In the genomic region with DNA sequence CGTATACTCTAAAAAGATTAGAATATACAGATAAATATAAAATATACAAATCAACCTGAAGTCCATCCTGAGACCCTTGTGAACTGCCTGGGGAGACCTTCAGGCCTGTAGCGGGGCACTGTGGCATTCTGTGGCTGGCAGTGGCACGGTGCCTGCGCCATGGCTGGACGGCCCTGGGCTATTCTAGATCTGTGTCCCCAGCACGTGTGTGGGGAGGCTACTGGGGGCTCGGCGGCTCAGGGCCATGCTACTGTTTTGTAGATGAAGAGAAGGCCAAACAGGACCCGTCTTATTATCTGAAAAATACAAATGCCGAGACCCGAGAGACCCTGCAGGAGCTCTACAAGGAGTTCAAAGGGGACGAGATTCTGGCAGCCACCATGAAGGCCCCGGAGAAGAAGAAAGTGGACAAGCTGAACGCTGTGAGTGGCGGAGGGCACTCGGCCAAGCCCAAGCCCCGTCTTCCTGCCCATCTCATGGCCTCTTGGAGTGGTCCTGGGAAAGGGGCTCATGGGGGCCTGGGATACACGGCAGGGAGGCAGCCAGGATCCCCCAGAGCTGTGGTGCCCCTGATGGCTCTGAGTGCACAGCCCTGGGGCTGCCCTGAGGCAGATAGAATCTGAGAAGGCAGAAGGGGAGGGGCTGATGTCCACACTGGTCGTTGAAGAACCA, we compare ENCODE assay signal across 28 cellular contexts.
"Had no signal": no experiment of that assay in that cellular context is flagged by ENCODE, and none has a peak within 500 bp of the region (broad histone marks: within the 10 kb centered on the region; RNA-seq: fewer than 3 reads in every experiment).

No MANE protein-coding gene starts in this region.

- H3K4me3 Mint-ChIP-seq: activated CD4-positive, alpha-beta T cell treated with anti-CD3 and anti-CD28 coated beads, Interleukin-2, amount 10 ng/mL, durations not matched to agents 24 days and 14 days; activated CD8-positive, alpha-beta T cell treated with anti-CD3 and anti-CD28 coated beads for 36 hours; activated naive CD8-positive, alpha-beta T cell treated with anti-CD3 and anti-CD28 coated beads, Interleukin-2, amount 50 U/mL, for 24 hours; activated T-helper 1 cell treated with anti-CD3 and anti-CD28 coated beads, Interleukin-12 subunit alpha, Interleukin-12 subunit beta, Interleukin-2, Interleukin-4 antibody, amounts not matched to agents 30 ng/mL and 10 ng/mL and 1 ng/mL, durations not matched to agents 14 hours and 24 hours and 36 hours had no signal

- H3K27me3 Mint-ChIP-seq: activated CD4-positive, alpha-beta T cell treated with anti-CD3 and anti-CD28 coated beads, Interleukin-2, amount 10 ng/mL, durations not matched to agents 24 days and 14 days; activated CD8-positive, alpha-beta T cell treated with anti-CD3 and anti-CD28 coated beads for 36 hours; activated naive CD8-positive, alpha-beta T cell treated with anti-CD3 and anti-CD28 coated beads, Interleukin-2, amount 50 U/mL, for 24 hours had no signal

- H3K9me3 ChIP-seq: MG63, SJCRH30 had no signal

- H3K27ac ChIP-seq: brain microvascular endothelial cell, SJCRH30, SK-N-MC had no signal

- H3K4me1 ChIP-seq: SJCRH30 had no signal

- H3K27ac Mint-ChIP-seq: activated CD4-positive, alpha-beta T cell treated with anti-CD3 and anti-CD28 coated beads, Interleukin-2, amount 10 ng/mL, durations not matched to agents 24 days and 14 days; activated CD8-positive, alpha-beta T cell treated with anti-CD3 and anti-CD28 coated beads for 36 hours; activated naive CD4-positive, alpha-beta T cell treated with anti-CD3 and anti-CD28 coated beads, Interleukin-2, amount 50 U/mL, for 72 hours; activated naive CD8-positive, alpha-beta T cell treated with anti-CD3 and anti-CD28 coated beads, Interleukin-2, amount 50 U/mL, for 24 hours; activated T-helper 1 cell treated with anti-CD3 and anti-CD28 coated beads, Interleukin-12 subunit alpha, Interleukin-12 subunit beta, Interleukin-2, Interleukin-4 antibody, amounts not matched to agents 30 ng/mL and 10 ng/mL and 1 ng/mL, durations not matched to agents 14 hours and 24 hours and 36 hours had no signal

- H3K36me3 Mint-ChIP-seq: activated naive CD4-positive, alpha-beta T cell treated with anti-CD3 and anti-CD28 coated beads, Interleukin-2, amount 50 U/mL, for 72 hours had no signal

- ATAC-seq: activated CD8-positive, alpha-beta T cell treated with anti-CD3 and anti-CD28 coated beads for 36 hours; activated naive CD4-positive, alpha-beta T cell treated with anti-CD3 and anti-CD28 coated beads, Interleukin-2, amount 50 U/mL, for 72 hours; activated naive CD8-positive, alpha-beta T cell treated with anti-CD3 and anti-CD28 coated beads, Interleukin-2, amount 50 U/mL, for 24 hours; Panc1 had no signal

- H3K4me3 ChIP-seq: MG63, SJCRH30, SK-N-MC had no signal

- DNase-seq: activated CD4-positive, alpha-beta T cell treated with anti-CD3 and anti-CD28 coated beads, Interleukin-2, amount 10 ng/mL, durations not matched to agents 24 days and 14 days; activated CD4-positive, alpha-beta T cell treated with anti-CD3 and anti-CD28 coated beads, Interleukin-2, amount 50 U/mL, for 4 hours; activated CD8-positive, alpha-beta T cell treated with anti-CD3 and anti-CD28 coated beads for 36 hours; activated effector memory CD4-positive, alpha-beta T cell treated with Interleukin-2 at 50 U/mL for 16 hours; activated naive CD4-positive, alpha-beta T cell; activated naive CD8-positive, alpha-beta T cell treated with anti-CD3 and anti-CD28 coated beads, Interleukin-2, amount 50 U/mL, for 24 hours; activated T-cell treated with anti-CD3 and anti-CD28 coated beads, Interleukin-2, amount 50 U/mL, for 1 hour; anterior cingulate cortex; brain microvascular endothelial cell; central memory CD4-positive, alpha-beta T cell; Kasumi-1; KG1; MG63; NCI-H1048; NCI-H1105 treated with DMSO at 0.1 percent for 48 hours; NCI-H1436; NCI-H1694; NCI-H1930; NCI-H2081 treated with DMSO at 0.1 percent for 48 hours; NCI-H226; NCI-H524 treated with DMSO at 0.1 percent for 48 hours; SHP77; SJCRH30; T1000 had no signal

- H3K9me3 Mint-ChIP-seq: activated CD4-positive, alpha-beta T cell treated with anti-CD3 and anti-CD28 coated beads, Interleukin-2, amount 10 ng/mL, durations not matched to agents 24 days and 14 days; activated CD8-positive, alpha-beta T cell treated with anti-CD3 and anti-CD28 coated beads for 36 hours; activated naive CD4-positive, alpha-beta T cell treated with anti-CD3 and anti-CD28 coated beads, Interleukin-2, amount 50 U/mL, for 72 hours; activated naive CD8-positive, alpha-beta T cell treated with anti-CD3 and anti-CD28 coated beads, Interleukin-2, amount 50 U/mL, for 24 hours; activated T-helper 1 cell treated with anti-CD3 and anti-CD28 coated beads, Interleukin-12 subunit alpha, Interleukin-12 subunit beta, Interleukin-2, Interleukin-4 antibody, amounts not matched to agents 30 ng/mL and 10 ng/mL and 1 ng/mL, durations not matched to agents 14 hours and 24 hours and 36 hours had no signal
